Comparison of ENCODE assay signal across 1 cellular context in genomic region chr7:88363869-88364268, GRCh38.
TF ChIP-seq lines count a peak whose summit lies in the region.

No MANE protein-coding gene starts in this region.

TF ChIP-seq in H1, 55 proteins besides CTCF, POLR2A, EP300 and RAD21 (continued from another document):
- TF ChIP-seq ATF2 (IDR thresholded peaks at IDR 0.05; ENCODE audit: low read length) (no peak), ATF3 (IDR thresholded peaks at IDR 0.05; ENCODE audit: insufficient read depth, low read depth, low read length) (no peak)
